In genomic region chr12:14257303-14257733, GRCh38 we compare ENCODE assay signal across 8 cellular contexts.
DNase-seq lines count a peak whose midpoint lies in the region; ATAC-seq and TF ChIP-seq lines count a peak whose summit lies in the region.

No MANE protein-coding gene starts in this region.

- H3K4me1 ChIP-seq in Karpas-422 (ENCODE audit: low read length), result peaks cover 44% of the 10 kb centered on the region

- H3K27ac ChIP-seq in 22Rv1 (peak overlapping the region; percentile 91), Karpas-422 (ENCODE audit: low read length) (peak overlapping the region; percentile 95)

- peaks cover 77% of the 10 kb centered on the region for H3K4me1 Mint-ChIP-seq in dendritic cell treated with granulocyte-macrophage colony-stimulating factor and Interleukin-4, amounts not matched to agents 40 ng/mL and 50 ng/mL, for 4 days (ENCODE audit: low read depth)
- H3K4me1 Mint-ChIP-seq in naive B cell, result peaks cover 47 to 82% (median 66%) of the 10 kb centered on the region in 3 donors

- no peaks in the 10 kb centered on the region for H3K9me3 ChIP-seq in Karpas-422 (ENCODE audit: low read length)

- H3K9me2 ChIP-seq in Karpas-422 (replicated peaks; ENCODE audit: insufficient read depth, low read length), result no peaks in the 10 kb centered on the region

- peak overlapping the region; percentile 65 for H3K9ac ChIP-seq in Karpas-422 (ENCODE audit: low read length)

- H3K9me3 Mint-ChIP-seq in dendritic cell treated with granulocyte-macrophage colony-stimulating factor and Interleukin-4, amounts not matched to agents 40 ng/mL and 50 ng/mL, for 4 days, result peaks cover 20% of the 10 kb centered on the region
- H3K9me3 Mint-ChIP-seq in naive B cell, result peaks cover 0 to 43% (median 10%) of the 10 kb centered on the region in 7 donors

- H3K36me3 Mint-ChIP-seq in dendritic cell treated with granulocyte-macrophage colony-stimulating factor and Interleukin-4, amounts not matched to agents 40 ng/mL and 50 ng/mL, for 4 days (ENCODE audit: low read depth), result peaks cover 44% of the 10 kb centered on the region
- H3K36me3 Mint-ChIP-seq in naive B cell, result peaks cover 0 to 4% of the 10 kb centered on the region in 2 donors

- peak overlapping the region; percentile 48 for H3K4me3 ChIP-seq in Karpas-422 (ENCODE audit: low read length)

- H3K27me3 Mint-ChIP-seq in dendritic cell treated with granulocyte-macrophage colony-stimulating factor and Interleukin-4, amounts not matched to agents 40 ng/mL and 50 ng/mL, for 4 days, result no peaks in the 10 kb centered on the region
- no peaks in the 10 kb centered on the region for H3K27me3 Mint-ChIP-seq in naive B cell

- H3K4me2 ChIP-seq in Karpas-422 (ENCODE audit: low read depth, low read length, poor library complexity, severe bottlenecking), result peak overlapping the region; percentile 66

- no peak overlapping the region for H2AFZ ChIP-seq in Karpas-422 (ENCODE audit: low read length)

- ATAC-seq in naive B cell (ENCODE audit: low read depth in 2 of 2), result no peak
- no peak for ATAC-seq in activated CD4-positive, CD25-positive, alpha-beta regulatory T cell treated with anti-CD3 and anti-CD28 coated beads, Interleukin-2, amount 50 U/mL, for 24 hours
- no peak for ATAC-seq in HG03342 (IDR thresholded peaks at IDR 0.05; ENCODE audit: unreplicated experiment)

- CTCF ChIA-PET in GM10248 (lab: Yijun Ruan, JAX), result interaction anchor here (1.0 to 1.5 kb wide), 2 partner anchors 19 to 27 kb away, joined by 3 to 4 read pairs; no protein-coding TSS in a partner anchor

- DNase-seq in Karpas-422 (no peak), naive B cell (no peak), GM10248 (ENCODE audit: extremely low spot score) (no peak), COR-L47 (lab: John Stamatoyannopoulos, UW) (no peak)

- peak overlapping the region; percentile 26 for H3K4me3 Mint-ChIP-seq in dendritic cell treated with granulocyte-macrophage colony-stimulating factor and Interleukin-4, amounts not matched to agents 40 ng/mL and 50 ng/mL, for 4 days
- H3K4me3 Mint-ChIP-seq in naive B cell, result peak overlapping the region; percentile 68 to 88 (median 78)

- POLR2A ChIA-PET in GM10248 (lab: Yijun Ruan, JAX), result interaction anchor here (1.0 kb wide), 1 partner anchor 128 kb away, joined by 11 read pairs; no protein-coding TSS in a partner anchor

- intact Hi-C loops in dendritic cell treated with granulocyte-macrophage colony-stimulating factor and Interleukin-4, amounts not matched to agents 40 ng/mL and 50 ng/mL, for 4 days (cut with micrococcal nuclease), result loop anchor here (2.0 to 5.0 kb wide), 2 partner anchors 17 to 55 kb away; no protein-coding TSS in a partner anchor

- no peaks in the 10 kb centered on the region for H3K79me2 ChIP-seq in Karpas-422 (ENCODE audit: low read length)

- H3K36me3 ChIP-seq in Karpas-422 (ENCODE audit: insufficient read depth, low read length), result no peaks in the 10 kb centered on the region

- TF ChIP-seq CTCF in 22Rv1 (IDR thresholded peaks at IDR 0.05), result no peak
- no peak for TF ChIP-seq CTCF in GM10248 (IDR thresholded peaks at IDR 0.05; ENCODE audit: control extremely low read depth, extremely low read depth, low read depth, missing control alignments)

- no peaks in the 10 kb centered on the region for H3K27me3 ChIP-seq in Karpas-422 (ENCODE audit: low read length)

- peak overlapping the region; percentile 96 for H3K27ac Mint-ChIP-seq in dendritic cell treated with granulocyte-macrophage colony-stimulating factor and Interleukin-4, amounts not matched to agents 40 ng/mL and 50 ng/mL, for 4 days
- H3K27ac Mint-ChIP-seq in naive B cell, result peak overlapping the region; percentile 81 to 98 (median 96)

- H4K20me1 ChIP-seq in Karpas-422 (ENCODE audit: insufficient read depth, low read depth, low read length), result no peaks in the 10 kb centered on the region
